In the genomic region with DNA sequence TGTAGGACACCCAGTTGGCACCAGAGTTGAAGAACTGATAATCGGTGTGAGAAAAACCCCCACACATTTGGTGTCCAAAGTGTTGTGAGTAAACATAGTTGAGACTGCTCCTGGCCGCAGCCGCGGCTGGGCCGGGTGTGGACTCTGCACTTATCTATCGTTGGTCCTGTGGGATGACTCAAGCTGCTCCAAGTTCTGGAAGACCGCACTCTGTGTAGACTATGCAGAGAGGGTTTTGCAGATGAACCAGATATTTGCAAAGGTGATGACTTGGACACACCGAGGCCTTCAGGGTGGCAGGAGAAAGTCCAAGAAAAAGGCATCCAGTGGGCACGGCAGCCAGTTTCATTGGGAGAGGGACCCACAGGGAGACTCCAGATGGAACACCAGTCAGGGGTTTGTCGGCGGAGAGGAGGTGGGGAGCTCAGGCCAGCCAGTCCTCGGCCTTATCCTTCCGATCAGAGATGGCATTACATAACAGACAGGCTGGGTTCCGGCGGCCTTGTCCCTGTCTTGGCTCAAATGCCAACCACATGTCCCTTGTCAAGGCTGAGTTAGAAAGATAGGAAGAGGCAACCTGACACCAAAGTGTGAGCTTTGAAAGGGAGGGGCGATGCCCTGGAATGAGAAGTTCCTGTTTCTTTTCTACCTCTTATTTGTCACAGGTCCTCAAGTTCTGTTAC, we compare ENCODE assay signal across 9 cellular contexts. TPM values are rescaled to one million over a fixed set of nuclear protein-coding genes. Genes with fewer than 3 reads are reported as not detected.
DNase-seq lines count a peak whose midpoint lies in the region; ATAC-seq and TF ChIP-seq lines count a peak whose summit lies in the region.
"Had no signal": no experiment of that assay in that cellular context is flagged by ENCODE, and none has a peak within 500 bp of the region (broad histone marks: within the 10 kb centered on the region; RNA-seq: fewer than 3 reads in every experiment).

No MANE protein-coding gene starts in this region.

- peaks cover 48% of the 10 kb centered on the region for H3K4me1 Mint-ChIP-seq in activated B cell treated with CpG ODN at 0.5 μM for 24 hours

- peak overlapping the region; percentile 43 for H3K27ac Mint-ChIP-seq in activated B cell treated with CpG ODN at 0.5 μM for 24 hours

- ATAC-seq in activated B cell treated with CpG ODN at 0.5 μM for 24 hours (ENCODE audit: low read depth) = peak; percentile 8
- no peak for ATAC-seq in GM19328 (IDR thresholded peaks at IDR 0.05; ENCODE audit: unreplicated experiment)
- no peak for ATAC-seq in GM19463 (IDR thresholded peaks at IDR 0.05; ENCODE audit: unreplicated experiment)

- intact Hi-C loops in activated B cell treated with CpG ODN at 0.5 μM for 24 hours (cut with micrococcal nuclease) = loop anchor here (1.0 to 5.0 kb wide), 2 partner anchors 35 to 116 kb away; no protein-coding TSS in a partner anchor
- intact Hi-C loops in tibial artery (cut with DNase I; ENCODE audit: low total_unique reads) = no loop called here

- H3K9me3 ChIP-seq in tibial artery = no peaks in the 10 kb centered on the region

- CTCF ChIA-PET in activated B cell treated with CpG ODN at 0.5 μM for 24 hours (lab: Charles Lee) = interaction anchor here (0.6 to 2.0 kb wide), 4 partner anchors 16 to 185 kb away, joined by 3 to 8 read pairs (median 6); no protein-coding TSS in a partner anchor

- DNase-seq in DMS 273 (lab: John Stamatoyannopoulos, UW; ENCODE audit: unreplicated experiment) (peak; percentile 38), DMS 273 treated with DMSO at 0.1 percent for 48 hours (lab: John Stamatoyannopoulos, UW) (no peak), activated B cell treated with CpG ODN at 0.5 μM for 24 hours (no peak), kidney tubule cell (ENCODE audit: low spot score) (peak; percentile 92), tibial artery (no peak), ureter (ENCODE audit: low spot score) (no peak)
- DNase-seq: occipital lobe had no signal

- no peaks in the 10 kb centered on the region for H3K36me3 Mint-ChIP-seq in activated B cell treated with CpG ODN at 0.5 μM for 24 hours (ENCODE audit: low read depth)

- TF ChIP-seq CTCF in activated B cell treated with CpG ODN at 0.5 μM for 24 hours (IDR thresholded peaks at IDR 0.05) = no peak
- TF ChIP-seq CTCF in tibial artery (IDR thresholded peaks at IDR 0.05) = no peak

- H3K4me1 ChIP-seq in tibial artery = peaks cover 0 to 47% (median 23%) of the 10 kb centered on the region in 4 donors

- POLR2A ChIA-PET in activated B cell treated with CpG ODN at 0.5 μM for 24 hours (lab: Charles Lee) = interaction anchor here (0.8 to 1.5 kb wide), 5 partner anchors 8 to 77 kb away, joined by 3 to 8 read pairs (median 3); no protein-coding TSS in a partner anchor

- peaks cover 3% of the 10 kb centered on the region for H3K27me3 Mint-ChIP-seq in activated B cell treated with CpG ODN at 0.5 μM for 24 hours

- H3K27me3 ChIP-seq in tibial artery = no peaks in the 10 kb centered on the region

- no peak overlapping the region for H3K4me3 ChIP-seq in tibial artery

- H3K27ac ChIP-seq in tibial artery = peak overlapping the region; percentile 69 to 80

- H3K9me3 Mint-ChIP-seq in activated B cell treated with CpG ODN at 0.5 μM for 24 hours = no peaks in the 10 kb centered on the region

- H3K4me3 Mint-ChIP-seq in activated B cell treated with CpG ODN at 0.5 μM for 24 hours = peak overlapping the region; percentile 53

- H3K36me3 ChIP-seq in tibial artery = no peaks in the 10 kb centered on the region

RNA-seq across cellular contexts. Expression of gene C2CD2, which starts 21.1 kb away (rescaled TPM):
- 6.7 TPM in 2 replicates for total RNA-seq in activated B cell treated with CpG ODN at 0.5 μM for 24 hours
- 66.4 TPM for total RNA-seq in ureter

RNA-seq across cellular contexts. Expression of gene PRDM15, which starts 53.6 kb away (rescaled TPM):
- total RNA-seq in activated B cell treated with CpG ODN at 0.5 μM for 24 hours = 12.8 and 13.6 TPM in 2 replicates
- 14.1 TPM for total RNA-seq in ureter

Comparison
In these comparisons a context has a peak if more than half of its experiments do, and no peak if none do; other contexts are left out.
1. DNase-seq: peak in DMS 273 (single experiment) and kidney tubule cell (single experiment); none in DMS 273 treated with DMSO at 0.1 percent for 48 hours (single experiment), activated B cell treated with CpG ODN at 0.5 μM for 24 hours (single experiment), tibial artery (0 of 2) and ureter (single experiment).